In genomic region chr22:22235564-22235963, GRCh38 we compare ENCODE assay signal across 9 cellular contexts. TPM values are rescaled to one million over a fixed set of nuclear protein-coding genes. Genes with fewer than 3 reads are reported as not detected.
DNase-seq lines count a peak whose midpoint lies in the region; ATAC-seq and TF ChIP-seq lines count a peak whose summit lies in the region.
"Had no signal": no experiment of that assay in that cellular context is flagged by ENCODE, and none has a peak within 500 bp of the region (broad histone marks: within the 10 kb centered on the region; RNA-seq: fewer than 3 reads in every experiment).

No MANE protein-coding gene starts in this region.

- BruUV-seq in Calu3 (replicated peaks; lab: Mats Ljungman, UMichigan), result no TSS peak

- H3K27ac Mint-ChIP-seq in Calu3 (ENCODE audit: unreplicated experiment), result no peak overlapping the region

- H3K27me3 Mint-ChIP-seq in Calu3 (ENCODE audit: unreplicated experiment), result peaks cover 24% of the 10 kb centered on the region

- H3K36me3 Mint-ChIP-seq in Calu3 (ENCODE audit: insufficient read depth, unreplicated experiment), result no peaks in the 10 kb centered on the region

- H3K9me3 Mint-ChIP-seq in Calu3 (ENCODE audit: low read depth, unreplicated experiment), result no peaks in the 10 kb centered on the region

- H3K4me1 Mint-ChIP-seq in Calu3 (ENCODE audit: low read depth, unreplicated experiment), result no peaks in the 10 kb centered on the region

- TF ChIP-seq CTCF in Calu3 (IDR thresholded peaks at IDR 0.05; ENCODE audit: unreplicated experiment), result peak; percentile 45

- H3K4me3 Mint-ChIP-seq in Calu3 (ENCODE audit: low read depth, unreplicated experiment), result no peak overlapping the region

- intact Hi-C loops in Calu3 (cut with micrococcal nuclease; ENCODE audit: unreplicated experiment), result no loop called here

- peak; percentile 42 for DNase-seq in Calu3
- DNase-seq in NCI-H146 (lab: John Stamatoyannopoulos, UW), result peak; percentile 40
- DNase-seq in activated T-helper 1 cell treated with Interleukin-2 at 50 U/mL for 16 hours (ENCODE audit: low read depth), result peak; percentile 25
- DNase-seq in iPS-NIHi7 (ENCODE audit: extremely low spot score), result peak; percentile 64
- DNase-seq in stimulated activated CD8-positive, alpha-beta memory T cell treated with anti-CD3 and anti-CD28 coated beads, Interleukin-4, amount 100 ng/mL, for 1 hour (ENCODE audit: low read depth in 2 of 2, low spot score in 1 of 2), result peak; percentile 10 to 11
- DNase-seq in cortex of kidney (lab: John Stamatoyannopoulos, UW), result no peak

- CTCF ChIA-PET in Calu3 (lab: Charles Lee), result interaction anchor here (0.6 to 1.3 kb wide), 5 partner anchors 26 to 187 kb away, joined by 3 to 6 read pairs (median 4); no protein-coding TSS in a partner anchor

- ATAC-seq in GM18907 (IDR thresholded peaks at IDR 0.05; ENCODE audit: unreplicated experiment), result no peak
- no peak for ATAC-seq in HG03342 (IDR thresholded peaks at IDR 0.05; ENCODE audit: unreplicated experiment)

RNA-seq across cellular contexts. Expression of gene VPREB1, which starts 9.0 kb away (rescaled TPM):
- not detected in 2 replicates for total RNA-seq in Calu3 (2022)
- total RNA-seq: mononuclear cell had no signal
